Comparison of ENCODE assay signal across 8 cellular contexts in genomic region chr3:47803478-47804025, GRCh38. TPM values are rescaled to one million over a fixed set of nuclear protein-coding genes. Genes with fewer than 3 reads are reported as not detected.
DNase-seq lines count a peak whose midpoint lies in the region; ATAC-seq and TF ChIP-seq lines count a peak whose summit lies in the region.

No MANE protein-coding gene starts in this region.

- DNase-seq in stimulated activated naive CD8-positive, alpha-beta T cell treated with anti-CD3 and anti-CD28 coated beads, Interleukin-15, Interleukin-2, amounts not matched to agents 100 U/mL and 50 U/mL, for 24 hours = no peak
- DNase-seq in activated naive CD4-positive, alpha-beta T cell treated with anti-CD3 and anti-CD28 coated beads, Interleukin-2, amount 50 U/mL, for 72 hours (ENCODE audit: low spot score in 2 of 2) = no peak
- DNase-seq in kidney epithelial cell (ENCODE audit: low read depth) = no peak
- DNase-seq in stimulated activated CD4-positive, alpha-beta T cell treated with anti-CD3 and anti-CD28 coated beads, Interleukin-15, amount 100 ng/mL, for 24 hours = no peak

- H3K4me1 ChIP-seq in thymus (ENCODE audit: control insufficient read depth, insufficient read depth, low read length) = peaks cover 6% of the 10 kb centered on the region

- H3K27me3 ChIP-seq in kidney epithelial cell (ENCODE audit: control insufficient read depth, insufficient read depth, low read length) (no peaks in the 10 kb centered on the region), thymus (ENCODE audit: control insufficient read depth, insufficient read depth) (no peaks in the 10 kb centered on the region)

- no peaks in the 10 kb centered on the region for H3K27me3 Mint-ChIP-seq in stimulated activated naive CD8-positive, alpha-beta T cell treated with anti-CD3 and anti-CD28 coated beads, Interleukin-15, Interleukin-2, amounts not matched to agents 100 ng/mL and 50 ng/mL, for 24 hours

- H3K4me1 Mint-ChIP-seq in stimulated activated naive CD8-positive, alpha-beta T cell treated with anti-CD3 and anti-CD28 coated beads, Interleukin-15, Interleukin-2, amounts not matched to agents 100 ng/mL and 50 ng/mL, for 24 hours (ENCODE audit: low read depth) = peaks cover 27% of the 10 kb centered on the region

- H3K4me3 ChIP-seq in kidney epithelial cell (ENCODE audit: low read depth, low read length) = peak overlapping the region; percentile 84
- H3K4me3 ChIP-seq in thymus (ENCODE audit: low read length) = peak overlapping the region; percentile 99

- peak overlapping the region; percentile 91 for H3K4me3 Mint-ChIP-seq in stimulated activated naive CD8-positive, alpha-beta T cell treated with anti-CD3 and anti-CD28 coated beads, Interleukin-15, Interleukin-2, amounts not matched to agents 100 ng/mL and 50 ng/mL, for 24 hours

- no peak for ATAC-seq in stimulated activated naive CD8-positive, alpha-beta T cell treated with anti-CD3 and anti-CD28 coated beads, Interleukin-15, Interleukin-2, amounts not matched to agents 100 U/mL and 50 U/mL, for 24 hours
- no peak for ATAC-seq in activated naive CD4-positive, alpha-beta T cell treated with anti-CD3 and anti-CD28 coated beads, Interleukin-2, amount 50 U/mL, for 72 hours
- ATAC-seq in HG02870 (IDR thresholded peaks at IDR 0.05; ENCODE audit: unreplicated experiment) (no peak), GM21619 (IDR thresholded peaks at IDR 0.05; ENCODE audit: unreplicated experiment) (no peak)

- peaks cover 9% of the 10 kb centered on the region for H3K36me3 Mint-ChIP-seq in stimulated activated naive CD8-positive, alpha-beta T cell treated with anti-CD3 and anti-CD28 coated beads, Interleukin-15, Interleukin-2, amounts not matched to agents 100 ng/mL and 50 ng/mL, for 24 hours (ENCODE audit: low read depth)
- H3K36me3 Mint-ChIP-seq in activated naive CD4-positive, alpha-beta T cell treated with anti-CD3 and anti-CD28 coated beads, Interleukin-2, amount 50 U/mL, for 72 hours = peaks cover 0 to 4% of the 10 kb centered on the region in 2 donors

- no peaks in the 10 kb centered on the region for H3K36me3 ChIP-seq in kidney epithelial cell (ENCODE audit: control insufficient read depth, insufficient read depth, low read length)
- peaks cover 9% of the 10 kb centered on the region for H3K36me3 ChIP-seq in thymus (ENCODE audit: control insufficient read depth, insufficient read depth)

- H3K9me3 ChIP-seq in thymus (ENCODE audit: control insufficient read depth) = no peaks in the 10 kb centered on the region

- WGBS in thymus = under 1% methylated on average over 20 of the region's 20 CpGs

- H3K9me3 Mint-ChIP-seq in stimulated activated naive CD8-positive, alpha-beta T cell treated with anti-CD3 and anti-CD28 coated beads, Interleukin-15, Interleukin-2, amounts not matched to agents 100 ng/mL and 50 ng/mL, for 24 hours = no peaks in the 10 kb centered on the region
- H3K9me3 Mint-ChIP-seq in activated naive CD4-positive, alpha-beta T cell treated with anti-CD3 and anti-CD28 coated beads, Interleukin-2, amount 50 U/mL, for 72 hours = no peaks in the 10 kb centered on the region

- no peak for TF ChIP-seq CTCF in kidney epithelial cell (IDR thresholded peaks at IDR 0.05; ENCODE audit: insufficient read depth, low read length, poor library complexity, severe bottlenecking)

- peak overlapping the region; percentile 98 for H3K27ac ChIP-seq in thymus (ENCODE audit: low read depth)

- peak overlapping the region; percentile 83 for H3K27ac Mint-ChIP-seq in stimulated activated naive CD8-positive, alpha-beta T cell treated with anti-CD3 and anti-CD28 coated beads, Interleukin-15, Interleukin-2, amounts not matched to agents 100 ng/mL and 50 ng/mL, for 24 hours
- H3K27ac Mint-ChIP-seq in activated naive CD4-positive, alpha-beta T cell treated with anti-CD3 and anti-CD28 coated beads, Interleukin-2, amount 50 U/mL, for 72 hours = peak overlapping the region; percentile 90 to 98

RNA-seq across cellular contexts. Expression of gene DHX30, which starts 0.6 kb away (rescaled TPM):
- 10 to 100 TPM; 62.2 to 84.4 TPM for total RNA-seq in activated naive CD4-positive, alpha-beta T cell treated with anti-CD3 and anti-CD28 coated beads, Interleukin-2, amount 50 U/mL, for 72 hours
- 79.4 and 85.2 TPM in 2 replicates for total RNA-seq in kidney epithelial cell
- polyA plus RNA-seq in thymus = 45.1 TPM

RNA-seq across cellular contexts. Expression of gene SMARCC1, which starts 21.9 kb away (rescaled TPM):
- total RNA-seq in activated naive CD4-positive, alpha-beta T cell treated with anti-CD3 and anti-CD28 coated beads, Interleukin-2, amount 50 U/mL, for 72 hours = 100 to 1,000 TPM in 1 of 2 donors, 10 to 100 TPM in 1; 98.9 to 138 TPM
- 92.1 and 94.0 TPM in 2 replicates for total RNA-seq in kidney epithelial cell
- polyA plus RNA-seq in thymus = 19.9 TPM
